8 cellular contexts compared by ENCODE assay signal in the genomic region with DNA sequence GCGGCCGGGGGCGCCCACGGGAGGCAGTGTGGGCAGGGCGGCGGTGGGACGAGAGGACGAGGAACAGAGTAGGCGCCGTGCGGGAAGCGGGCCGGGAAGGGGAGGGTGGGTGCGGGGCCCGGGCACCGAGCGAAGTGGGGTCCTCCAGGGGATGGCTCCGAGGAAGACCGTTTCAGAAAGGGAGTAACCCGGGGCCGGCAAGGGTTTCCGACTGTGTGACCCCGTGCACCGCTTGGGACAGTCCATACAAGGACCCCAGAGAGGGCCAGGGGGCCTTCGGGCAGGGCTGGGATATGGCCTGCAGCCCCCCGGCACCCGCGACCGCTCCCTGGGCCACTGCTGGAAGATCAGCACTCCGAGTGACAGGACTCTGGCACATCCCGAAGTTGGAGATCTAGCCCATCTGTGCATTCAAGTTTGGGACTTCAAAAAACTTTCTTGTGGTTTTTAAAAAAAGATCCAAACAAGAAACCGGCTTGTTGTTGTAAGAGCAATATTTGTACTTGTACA. TPM values are rescaled to one million over a fixed set of nuclear protein-coding genes. Genes with fewer than 3 reads are reported as not detected.
DNase-seq lines count a peak whose midpoint lies in the region; ATAC-seq and TF ChIP-seq lines count a peak whose summit lies in the region.

No MANE protein-coding gene starts in this region.

- H3K9ac ChIP-seq in BLaER1 treated with 17β-estradiol and CSF1 and Interleukin-3, amounts not matched to agents 10 nM and 100 nM, result peak overlapping the region; percentile 72 to 85 (median 80)
- H3K9ac ChIP-seq in HUES48 (ENCODE audit: low read depth, low read length) (no peak overlapping the region), iPS-15b (ENCODE audit: low read depth, low read length) (peak overlapping the region; percentile 47)

- intact Hi-C loops in adrenal gland (cut with DNase I), result loop anchor here in 1 of 2 donors (10.0 kb wide), 1 partner anchor 57 kb away; no protein-coding TSS in a partner anchor
- intact Hi-C loops in spleen (cut with DNase I; ENCODE audit: low total_unique reads), result no loop called here

- H3K9me3 ChIP-seq in BLaER1 treated with 17β-estradiol and CSF1 and Interleukin-3, amounts not matched to agents 10 nM and 100 nM (replicated peaks in 1 of 11), result no peaks in the 10 kb centered on the region; a peak in 2 of 22 replicates
- no peaks in the 10 kb centered on the region for H3K9me3 ChIP-seq in HUES48 (ENCODE audit: control insufficient read depth, insufficient read depth, low read length)
- H3K9me3 ChIP-seq in adrenal gland (replicated peaks in 1 of 3), result no peaks in the 10 kb centered on the region
- H3K9me3 ChIP-seq in iPS-15b (ENCODE audit: control insufficient read depth, insufficient read depth, low read length), result no peaks in the 10 kb centered on the region
- H3K9me3 ChIP-seq in spleen, result no peaks in the 10 kb centered on the region

- no peak for ATAC-seq in GM19467 (IDR thresholded peaks at IDR 0.05; ENCODE audit: unreplicated experiment)

- WGBS in adrenal gland, 4 donors, result 1 to 8% (median 1%) methylated on average over 10 to 32 of the region's 32 CpGs
- 0 to 14% (median 2%) methylated on average over 7 to 32 of the region's 32 CpGs for WGBS in spleen, 5 donors

- peak overlapping the region; percentile 67 to 83 (median 72) for H3K4me3 ChIP-seq in BLaER1 treated with 17β-estradiol and CSF1 and Interleukin-3, amounts not matched to agents 10 nM and 100 nM
- H3K4me3 ChIP-seq in HUES48 (ENCODE audit: low read depth, low read length) (peak overlapping the region; percentile 64), adrenal gland (peak overlapping the region in 3 of 4 donors; percentile 52 to 86 (median 64)), iPS-15b (ENCODE audit: low read depth, low read length) (peak overlapping the region; percentile 54), spleen (peak overlapping the region; percentile 55 to 91 (median 68))

- peaks cover 0 to 31% (median 7%) of the 10 kb centered on the region in 11 experiments; a peak in 12 of 22 replicates for H3K27me3 ChIP-seq in BLaER1 treated with 17β-estradiol and CSF1 and Interleukin-3, amounts not matched to agents 10 nM and 100 nM
- H3K27me3 ChIP-seq in HUES48 (ENCODE audit: control insufficient read depth, insufficient read depth, low read length) (peaks cover 20% of the 10 kb centered on the region), adrenal gland (no peaks in the 10 kb centered on the region), iPS-15b (ENCODE audit: control insufficient read depth, insufficient read depth, low read length) (peaks cover 9% of the 10 kb centered on the region), spleen (replicated peaks in 1 of 7) (peaks cover 0 to 56% (median 4%) of the 10 kb centered on the region in 7 donors)

- peak overlapping the region; percentile 83 to 98 (median 96) for H3K4me2 ChIP-seq in BLaER1 treated with 17β-estradiol and CSF1 and Interleukin-3, amounts not matched to agents 10 nM and 100 nM

- no peaks in the 10 kb centered on the region; a peak in 1 of 22 replicates for H4K20me1 ChIP-seq in BLaER1 treated with 17β-estradiol and CSF1 and Interleukin-3, amounts not matched to agents 10 nM and 100 nM

- H3K27ac ChIP-seq in BLaER1 treated with 17β-estradiol and CSF1 and Interleukin-3, amounts not matched to agents 10 nM and 100 nM, result peak overlapping the region; percentile 41 to 77 (median 65); a peak in 17 of 22 replicates
- no peak overlapping the region for H3K27ac ChIP-seq in HUES48 (ENCODE audit: low read depth, low read length)
- H3K27ac ChIP-seq in adrenal gland, result peak overlapping the region in 4 of 5 donors; percentile 78 to 93 (median 86)
- peak overlapping the region; percentile 16 to 89 (median 86) for H3K27ac ChIP-seq in spleen

- DNase-seq in adrenal gland, result peak in 5 of 7 donors; percentile 21 to 67 (median 35)
- DNase-seq in spleen, result no peak
- no peak for DNase-seq in GDM1 (lab: John Stamatoyannopoulos, UW)
- DNase-seq in epidermal melanocyte (ENCODE audit: insufficient read length, low spot score), result no peak

- H3K4me1 ChIP-seq in BLaER1 treated with 17β-estradiol and CSF1 and Interleukin-3, amounts not matched to agents 10 nM and 100 nM, result peaks cover 10 to 49% (median 41%) of the 10 kb centered on the region in 10 experiments
- H3K4me1 ChIP-seq in HUES48 (ENCODE audit: control insufficient read depth, insufficient read depth, low read length) (peaks cover 8% of the 10 kb centered on the region; the same call in 1 of the 2 replicates), adrenal gland (replicated peaks in 1 of 2) (peaks cover 5 to 17% of the 10 kb centered on the region in 2 donors), iPS-15b (ENCODE audit: control insufficient read depth, insufficient read depth, low read length) (peaks cover 6% of the 10 kb centered on the region), spleen (peaks cover 0 to 63% (median 29%) of the 10 kb centered on the region in 6 donors)

- no peaks in the 10 kb centered on the region for H3K36me3 ChIP-seq in BLaER1 treated with 17β-estradiol and CSF1 and Interleukin-3, amounts not matched to agents 10 nM and 100 nM
- H3K36me3 ChIP-seq in HUES48 (ENCODE audit: control insufficient read depth, insufficient read depth, low read length) (no peaks in the 10 kb centered on the region), adrenal gland (replicated peaks in 1 of 2) (no peaks in the 10 kb centered on the region), iPS-15b (ENCODE audit: control insufficient read depth, insufficient read depth, low read length) (no peaks in the 10 kb centered on the region), spleen (no peaks in the 10 kb centered on the region)

- TF ChIP-seq CTCF in adrenal gland (IDR thresholded peaks at IDR 0.05) (no peak), spleen (IDR thresholded peaks at IDR 0.05 in 8 of 11, conservative IDR thresholded peaks at IDR 0.05 in 3 of 11) (no peak)

- TF ChIP-seq POLR2A in adrenal gland (IDR thresholded peaks at IDR 0.05) (no peak), spleen (IDR thresholded peaks at IDR 0.05) (no peak)

RNA-seq across cellular contexts. Expression of gene TSPAN9, which starts 0.4 kb away (rescaled TPM):
- total RNA-seq in adrenal gland (10 to 100 TPM; 15.3 to 31.4 (median 27.3) TPM), spleen (10 to 100 TPM; 22.7 to 51.1 (median 37.0) TPM)
- polyA plus RNA-seq in adrenal gland (10 to 100 TPM; 12.4 to 18.1 (median 16.5) TPM), spleen (10 to 100 TPM in 1 of 3 donors, 1 to 10 TPM in 2; 3.6 to 13.5 (median 4.7) TPM)

Comparison
In these comparisons a context has a peak if more than half of its experiments do, and no peak if none do; other contexts are left out.
1. DNase-seq: peak in adrenal gland (5 of 7); none in spleen (single experiment), GDM1 (single experiment) and epidermal melanocyte (single experiment).
2. Peak in every context shown above with its lines, with median percentiles within 50 percentile points of each other: H3K4me3 ChIP-seq.